Comparison of ENCODE assay signal across 7 cellular contexts in genomic region chr2:197695206-197695605, GRCh38. TPM values are rescaled to one million over a fixed set of nuclear protein-coding genes. Genes with fewer than 3 reads are reported as not detected.
"Had no signal": no experiment of that assay in that cellular context is flagged by ENCODE, and none has a peak within 500 bp of the region (broad histone marks: within the 10 kb centered on the region; RNA-seq: fewer than 3 reads in every experiment).

No MANE protein-coding gene starts in this region.

RNA-seq across cellular contexts. Expression of gene RFTN2, which starts 19.8 kb away (rescaled TPM):
- total RNA-seq: activated naive CD4-positive, alpha-beta T cell treated with anti-CD3 and anti-CD28 coated beads for 36 hours; activated naive CD4-positive, alpha-beta T cell treated with anti-CD3 and anti-CD28 coated beads, Interleukin-2, amount 50 U/mL, for 72 hours; activated naive CD8-positive, alpha-beta T cell treated with anti-CD3 and anti-CD28 coated beads for 36 hours; activated T-cell treated with anti-CD3 and anti-CD28 coated beads, Interleukin-2, amount 50 U/mL, for 4 hours; activated T-cell treated with anti-CD3 and anti-CD28 coated beads, Interleukin-2, amount 50 U/mL, for 72 hours; activated T-helper 1 cell treated with anti-CD3 and anti-CD28 coated beads, Interleukin-12 subunit alpha, Interleukin-12 subunit beta, Interleukin-2, Interleukin-4 antibody, amounts not matched to agents 30 ng/mL and 10 ng/mL and 1 ng/mL, durations not matched to agents 14 hours and 24 hours and 36 hours; activated T-helper 2 cell treated with anti-CD3 and anti-CD28 coated beads, Interferon-gamma antibody, Interleukin-2, Interleukin-4, amounts not matched to agents 10 μg/mL and 5 μg/mL and 100 μg/mL, durations not matched to agents 14 hours and 24 hours and 36 hours had no signal
